1 cellular context compared by ENCODE assay signal in the genomic region with DNA sequence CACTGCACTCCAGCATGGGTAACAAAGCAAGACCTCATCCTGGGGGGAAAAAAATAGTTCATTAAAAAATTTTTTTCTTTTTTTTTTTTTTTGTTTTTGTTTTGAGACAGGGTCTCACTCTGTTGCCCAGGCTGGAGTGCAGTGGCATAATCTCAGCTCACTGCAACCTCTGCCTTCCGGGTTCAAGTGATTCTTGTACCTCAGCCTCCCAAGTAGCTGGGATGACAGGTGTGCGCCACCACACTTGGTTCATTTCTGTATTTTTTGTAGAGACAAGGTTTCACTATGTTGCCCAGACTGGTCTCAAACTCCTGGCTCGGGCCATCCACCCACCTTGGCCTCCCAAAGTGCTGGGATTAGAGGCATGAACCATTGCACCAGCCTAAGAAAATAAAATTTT. TPM values are rescaled to one million over a fixed set of nuclear protein-coding genes. Genes with fewer than 3 reads are reported as not detected.
"Had no signal": no experiment of that assay in that cellular context is flagged by ENCODE, and none has a peak within 500 bp of the region (broad histone marks: within the 10 kb centered on the region; RNA-seq: fewer than 3 reads in every experiment).

No MANE protein-coding gene starts in this region.

RNA-seq across cellular contexts. Expression of gene YPEL1, which starts 11.1 kb away (rescaled TPM):
- total RNA-seq: foreskin keratinocyte had no signal
